In the genomic region with DNA sequence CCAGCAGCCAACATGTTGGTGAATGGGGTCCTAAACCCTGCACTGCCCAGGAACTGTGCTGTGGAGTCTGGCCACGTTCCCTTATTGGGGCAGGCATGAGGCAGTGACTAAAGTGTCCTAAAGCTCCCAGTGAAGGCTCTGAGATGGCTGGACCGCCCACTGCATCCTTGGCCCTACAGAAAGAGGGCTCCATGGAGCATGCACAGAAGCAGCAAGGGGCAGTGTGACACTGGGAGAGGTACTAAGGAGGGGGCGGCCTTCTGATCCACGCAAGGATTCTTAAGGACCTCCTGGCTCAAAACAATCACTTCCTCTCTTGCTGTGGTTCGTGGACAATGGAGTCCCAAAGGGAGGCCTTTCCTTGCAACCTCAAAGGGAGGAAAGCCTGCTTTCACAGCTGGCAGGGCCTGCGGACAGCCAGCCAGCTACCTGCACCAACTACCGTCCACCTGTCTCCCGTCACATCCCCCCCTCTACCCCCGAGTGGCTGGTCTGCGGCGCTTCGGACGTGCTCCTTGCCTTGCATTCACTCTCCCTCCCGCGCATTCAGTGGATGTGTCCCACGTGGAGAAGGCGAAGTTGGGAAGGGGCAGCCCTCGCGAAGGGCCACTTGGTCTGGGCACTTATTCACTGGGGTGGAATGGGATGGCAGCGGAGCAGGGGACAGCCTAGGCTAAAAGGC, we compare ENCODE assay signal across 10 cellular contexts.
DNase-seq lines count a peak whose midpoint lies in the region; ATAC-seq and TF ChIP-seq lines count a peak whose summit lies in the region.
"Had no signal": no experiment of that assay in that cellular context is flagged by ENCODE, and none has a peak within 500 bp of the region (broad histone marks: within the 10 kb centered on the region; RNA-seq: fewer than 3 reads in every experiment).

No MANE protein-coding gene starts in this region.

- POLR2A ChIA-PET in RWPE1 (lab: Yijun Ruan, JAX; ENCODE audit: low non-redundant PET) = no interaction called here

- peak; percentile 26 for ATAC-seq in upper lobe of right lung
- ATAC-seq in HG03280 (IDR thresholded peaks at IDR 0.05; ENCODE audit: unreplicated experiment) = no peak

- DNase-seq in OCI-M1 (lab: John Stamatoyannopoulos, UW) (peak; percentile 35), epithelial cell of proximal tubule (ENCODE audit: low read depth) (no peak), mucosa of gallbladder (ENCODE audit: low spot score) (peak; percentile 25), upper lobe of right lung (no peak), RWPE1 (ENCODE audit: low spot score) (no peak), A172 (ENCODE audit: low spot score) (no peak), middle frontal gyrus (ENCODE audit: extremely low spot score, low spot score) (no peak)
- DNase-seq: activated naive CD4-positive, alpha-beta T cell treated with anti-CD3 and anti-CD28 coated beads, Interleukin-2, amount 50 U/mL, for 16 hours; NCI-H446 treated with DMSO at 0.1 percent for 48 hours had no signal

- no peaks in the 10 kb centered on the region for H3K9me3 ChIP-seq in upper lobe of right lung

- H3K4me1 ChIP-seq in upper lobe of right lung = peaks cover 40% of the 10 kb centered on the region

- TF ChIP-seq CTCF in epithelial cell of proximal tubule (conservative IDR thresholded peaks at IDR 0.05; ENCODE audit: low read depth, low read length) (peak; percentile 3), upper lobe of right lung (IDR thresholded peaks at IDR 0.05) (no peak), RWPE1 (conservative IDR thresholded peaks at IDR 0.05; ENCODE audit: low read depth) (no peak)

- CTCF ChIA-PET in RWPE1 (lab: Yijun Ruan, JAX) = interaction anchor here (0.5 to 0.6 kb wide), 2 partner anchors 123 to 258 kb away, joined by 3 to 4 read pairs; no protein-coding TSS in a partner anchor

- peak overlapping the region; percentile 86 for H3K27ac ChIP-seq in upper lobe of right lung
- no peak overlapping the region for H3K27ac ChIP-seq in RWPE1

- no peaks in the 10 kb centered on the region for H3K27me3 ChIP-seq in upper lobe of right lung

- H3K4me3 ChIP-seq in epithelial cell of proximal tubule (ENCODE audit: low read depth, low read length) (peak overlapping the region; percentile 86), upper lobe of right lung (peak overlapping the region; percentile 91)

- intact Hi-C loops in upper lobe of right lung (cut with DNase I) = no loop called here

- H3K36me3 ChIP-seq in upper lobe of right lung = no peaks in the 10 kb centered on the region

Comparison
In these comparisons a context has a peak if more than half of its experiments do, and no peak if none do; other contexts are left out.
1. DNase-seq: peak in OCI-M1 (single experiment) and mucosa of gallbladder (single experiment); none in epithelial cell of proximal tubule (single experiment), upper lobe of right lung (single experiment), RWPE1 (single experiment), A172 (single experiment) and middle frontal gyrus (single experiment).